8 cellular contexts compared by ENCODE assay signal in the genomic region with DNA sequence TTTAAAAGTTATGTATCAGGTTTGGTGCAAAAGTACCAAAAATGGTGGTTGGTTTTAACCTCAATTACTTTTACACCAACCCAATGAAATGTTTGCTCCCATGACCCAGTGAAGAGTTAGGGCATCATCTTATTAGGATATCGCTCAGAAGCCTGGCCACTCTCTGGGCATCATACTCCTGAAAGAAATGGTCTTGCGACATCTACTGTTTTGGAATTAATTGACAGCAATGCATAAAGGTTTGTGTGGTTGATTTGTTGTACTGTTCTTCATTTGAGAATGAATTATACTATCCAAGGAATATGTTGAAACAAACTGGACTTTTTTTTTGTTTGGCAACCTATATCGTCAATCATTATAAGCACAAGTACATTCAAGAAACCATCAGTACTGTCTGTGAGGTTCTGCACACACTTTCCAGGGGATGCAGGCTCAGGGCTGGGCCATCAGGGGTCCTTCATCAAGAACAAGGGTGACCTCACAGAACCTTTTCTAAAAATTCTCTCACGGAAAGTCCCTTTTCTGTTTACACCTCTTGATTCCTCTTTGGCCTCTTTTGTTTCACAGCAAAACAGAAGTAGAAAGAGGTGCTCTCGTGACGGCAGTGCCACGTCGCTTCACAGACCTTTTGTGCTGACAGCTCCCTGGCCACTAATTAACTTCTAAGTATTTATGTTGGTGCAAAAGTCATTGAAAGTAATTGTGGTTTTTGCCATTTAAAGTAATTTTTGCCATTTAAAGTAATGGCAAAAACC.
DNase-seq lines count a peak whose midpoint lies in the region; ATAC-seq and TF ChIP-seq lines count a peak whose summit lies in the region.

No MANE protein-coding gene starts in this region.

- TF ChIP-seq CTCF in Panc1 (IDR thresholded peaks at IDR 0.05) = no peak; the same call in 1 of the 2 replicates
- TF ChIP-seq CTCF in epithelial cell of proximal tubule (conservative IDR thresholded peaks at IDR 0.05; ENCODE audit: low read depth, low read length) = peak; percentile 4

- in situ Hi-C loops in Panc1 (cut with HindIII; ENCODE audit: low pct_unique_long_range_greater_than_20kb, low sequenced_read_pairs) = no loop called here

- peaks cover 44% of the 10 kb centered on the region for H3K4me1 ChIP-seq in Panc1 (ENCODE audit: control insufficient read depth, insufficient read depth, low read length)
- peaks cover 40% of the 10 kb centered on the region for H3K4me1 ChIP-seq in skeletal muscle satellite cell (ENCODE audit: control insufficient read depth, insufficient read depth, low read length)

- CTCF ChIA-PET in Panc1 (lab: Charles Lee) = no interaction called here

- POLR2A ChIA-PET in Panc1 (lab: Charles Lee) = interaction anchor here (0.5 kb wide), 1 partner anchor 28 kb away, joined by 12 read pairs; no protein-coding TSS in a partner anchor

- ATAC-seq in GM18858 (IDR thresholded peaks at IDR 0.05; ENCODE audit: unreplicated experiment) (peak; percentile 85), HG02610 (IDR thresholded peaks at IDR 0.05; ENCODE audit: unreplicated experiment) (peak; percentile 86), Panc1 (peak; percentile 57), sciatic nerve (no peak)

- peak overlapping the region; percentile 99 for H3K27ac ChIP-seq in Panc1 (ENCODE audit: low read length)

- no TSS peak for BruUV-seq in Panc1 (replicated peaks; lab: Mats Ljungman, UMichigan)

- intact Hi-C loops in Panc1 (cut with micrococcal nuclease; ENCODE audit: unreplicated experiment) = no loop called here
- intact Hi-C loops in sciatic nerve (cut with DNase I) = no loop called here

- DNase-seq in Panc1 (ENCODE audit: low read depth, low spot score) (no peak), epithelial cell of proximal tubule (ENCODE audit: low read depth) (peak; percentile 98), NCI-H1436 treated with DMSO at 0.1 percent for 48 hours (lab: John Stamatoyannopoulos, UW) (no peak), sciatic nerve (ENCODE audit: low spot score) (no peak), DMS153 (lab: John Stamatoyannopoulos, UW) (no peak)

- H3K27me3 ChIP-seq in Panc1 (ENCODE audit: control insufficient read depth, insufficient read depth, low read length) = no peaks in the 10 kb centered on the region
- no peaks in the 10 kb centered on the region for H3K27me3 ChIP-seq in skeletal muscle satellite cell (ENCODE audit: control insufficient read depth, insufficient read depth, low read length)

- no peak overlapping the region for H3K4me2 ChIP-seq in skeletal muscle satellite cell (ENCODE audit: low read length)

- H3K9me3 ChIP-seq in Panc1 (ENCODE audit: control insufficient read depth, insufficient read depth, low read depth, low read length) (no peaks in the 10 kb centered on the region), skeletal muscle satellite cell (replicated peaks; ENCODE audit: low read length) (no peaks in the 10 kb centered on the region)

- H3K9ac ChIP-seq in skeletal muscle satellite cell (ENCODE audit: low read depth, low read length) = peak overlapping the region; percentile 70

- H3K4me3 ChIP-seq in Panc1 (ENCODE audit: low read depth in 2 of 2, low read length in 2 of 2) (no peak overlapping the region), epithelial cell of proximal tubule (ENCODE audit: low read depth, low read length) (no peak overlapping the region), skeletal muscle satellite cell (ENCODE audit: low read length) (no peak overlapping the region)

- H3K36me3 ChIP-seq in Panc1 (ENCODE audit: control insufficient read depth, insufficient read depth, low read length) (no peaks in the 10 kb centered on the region), skeletal muscle satellite cell (ENCODE audit: insufficient read depth, low read length) (no peaks in the 10 kb centered on the region)
